22 cellular contexts compared by ENCODE assay signal in genomic region chr17:46756861-46757260, GRCh38.
"Had no signal": no experiment of that assay in that cellular context is flagged by ENCODE, and none has a peak within 500 bp of the region (broad histone marks: within the 10 kb centered on the region; RNA-seq: fewer than 3 reads in every experiment).

No MANE protein-coding gene starts in this region.

- H3K9me3 ChIP-seq: MG63 had no signal

- DNase-seq: activated CD4-positive, alpha-beta memory T cell treated with anti-CD3 and anti-CD28 coated beads, Interleukin-2, amount 10 ng/mL, durations not matched to agents 7 days and 5 days; activated CD4-positive, alpha-beta T cell treated with anti-CD3 and anti-CD28 coated beads, Interleukin-2, amount 10 ng/mL, durations not matched to agents 7 days and 5 days; activated CD4-positive, CD25-positive, alpha-beta regulatory T cell; activated CD8-positive, alpha-beta memory T cell treated with anti-CD3 and anti-CD28 coated beads, Interleukin-2, amount 50 U/mL, for 4 hours; activated effector memory CD4-positive, alpha-beta T cell treated with anti-CD3 and anti-CD28 coated beads, Interleukin-2, amount 50 U/mL, for 16 hours; activated naive CD4-positive, alpha-beta T cell treated with anti-CD3 and anti-CD28 coated beads for 36 hours; amygdala; MG63; NCI-H1092 treated with DMSO at 0.1 percent for 48 hours; NCI-H1417 treated with DMSO at 0.1 percent for 48 hours; NCI-H1694; NCI-H2029; NCI-H345; NCI-H510A; NCI-H82; SHP77 treated with DMSO at 0.1 percent for 48 hours; T-helper 17 cell; T1000 had no signal

- H3K4me3 Mint-ChIP-seq: activated CD4-positive, alpha-beta memory T cell treated with anti-CD3 and anti-CD28 coated beads, Interleukin-2, amount 10 ng/mL, durations not matched to agents 7 days and 5 days; activated CD4-positive, alpha-beta T cell treated with anti-CD3 and anti-CD28 coated beads, Interleukin-2, amount 10 ng/mL, durations not matched to agents 7 days and 5 days; activated naive CD4-positive, alpha-beta T cell treated with anti-CD3 and anti-CD28 coated beads for 36 hours; activated naive CD8-positive, alpha-beta T cell; activated T-helper 1 cell treated with anti-CD3 and anti-CD28 coated beads, Interleukin-12 subunit alpha, Interleukin-12 subunit beta, Interleukin-2, Interleukin-4 antibody, amounts not matched to agents 30 ng/mL and 10 ng/mL and 1 ng/mL, durations not matched to agents 14 hours and 24 hours and 36 hours; brain; central memory CD8-positive, alpha-beta T cell; T-helper 17 cell had no signal

- H3K27me3 ChIP-seq: MG63 had no signal

- H3K27ac Mint-ChIP-seq: activated CD4-positive, alpha-beta memory T cell treated with anti-CD3 and anti-CD28 coated beads, Interleukin-2, amount 10 ng/mL, durations not matched to agents 7 days and 5 days; activated CD4-positive, alpha-beta T cell treated with anti-CD3 and anti-CD28 coated beads, Interleukin-2, amount 10 ng/mL, durations not matched to agents 7 days and 5 days; activated naive CD4-positive, alpha-beta T cell treated with anti-CD3 and anti-CD28 coated beads for 36 hours; activated naive CD8-positive, alpha-beta T cell; activated T-helper 1 cell treated with anti-CD3 and anti-CD28 coated beads, Interleukin-12 subunit alpha, Interleukin-12 subunit beta, Interleukin-2, Interleukin-4 antibody, amounts not matched to agents 30 ng/mL and 10 ng/mL and 1 ng/mL, durations not matched to agents 14 hours and 24 hours and 36 hours; T-helper 17 cell had no signal

- H3K27me3 Mint-ChIP-seq: activated CD4-positive, alpha-beta memory T cell treated with anti-CD3 and anti-CD28 coated beads, Interleukin-2, amount 10 ng/mL, durations not matched to agents 7 days and 5 days; activated CD4-positive, alpha-beta T cell treated with anti-CD3 and anti-CD28 coated beads, Interleukin-2, amount 10 ng/mL, durations not matched to agents 7 days and 5 days; activated naive CD8-positive, alpha-beta T cell; brain; central memory CD8-positive, alpha-beta T cell; T-helper 17 cell had no signal

- H3K4me3 ChIP-seq: MG63 had no signal

- H3K9me3 Mint-ChIP-seq: activated CD4-positive, alpha-beta memory T cell treated with anti-CD3 and anti-CD28 coated beads, Interleukin-2, amount 10 ng/mL, durations not matched to agents 7 days and 5 days; activated CD4-positive, alpha-beta T cell treated with anti-CD3 and anti-CD28 coated beads, Interleukin-2, amount 10 ng/mL, durations not matched to agents 7 days and 5 days; activated naive CD4-positive, alpha-beta T cell treated with anti-CD3 and anti-CD28 coated beads for 36 hours; activated T-helper 1 cell treated with anti-CD3 and anti-CD28 coated beads, Interleukin-12 subunit alpha, Interleukin-12 subunit beta, Interleukin-2, Interleukin-4 antibody, amounts not matched to agents 30 ng/mL and 10 ng/mL and 1 ng/mL, durations not matched to agents 14 hours and 24 hours and 36 hours; brain; central memory CD8-positive, alpha-beta T cell had no signal

- H3K4me1 Mint-ChIP-seq: central memory CD8-positive, alpha-beta T cell; T-helper 17 cell had no signal

- ATAC-seq: T-helper 17 cell had no signal
